Comparison of ENCODE assay signal across 10 cellular contexts in the genomic region with DNA sequence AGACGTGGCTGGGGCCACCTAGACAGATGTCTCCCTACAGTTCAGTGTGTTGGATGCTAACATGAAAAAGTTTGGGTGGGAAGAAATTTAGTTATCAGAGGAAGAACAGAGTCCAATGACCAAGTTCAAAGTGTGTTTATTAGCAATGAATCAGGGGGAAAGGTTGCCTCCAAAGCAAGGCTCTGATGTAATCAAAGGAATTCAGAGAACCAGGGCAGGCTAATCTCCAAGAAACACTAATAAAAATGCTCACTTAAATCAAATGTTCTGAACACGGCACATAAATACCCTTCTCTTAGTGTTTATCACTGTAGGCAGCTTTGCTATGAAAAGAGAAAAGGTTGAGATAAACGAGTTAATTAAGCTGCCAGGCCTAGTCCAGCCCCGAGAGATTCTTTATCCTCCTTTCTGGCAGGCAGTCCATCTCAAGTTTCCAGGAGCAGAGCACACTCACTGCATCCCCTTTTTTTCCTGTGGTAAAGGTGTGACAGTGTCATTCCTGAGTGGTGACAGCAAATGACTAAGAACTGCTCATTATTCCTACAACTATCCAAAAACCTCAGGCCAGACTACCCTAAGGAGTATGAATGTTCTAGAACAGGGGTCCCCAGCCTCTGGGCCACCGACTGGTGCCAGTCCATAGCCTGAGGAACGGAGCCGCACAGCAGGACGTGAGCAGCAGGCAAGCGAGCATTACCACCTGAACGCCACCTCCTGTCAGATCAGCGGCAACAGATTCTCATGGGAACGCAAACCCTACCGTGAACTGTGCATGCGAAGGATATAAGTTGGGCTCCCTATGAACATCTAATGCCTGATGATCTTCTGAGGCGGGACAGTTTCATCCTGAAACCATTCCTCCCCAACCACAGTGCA.
A peak's percentile ranks its signal among the peaks of the same experiment; 100 is the strongest.
DNase-seq lines count a peak whose midpoint lies in the region; ATAC-seq and TF ChIP-seq lines count a peak whose summit lies in the region.
"Had no signal": no experiment of that assay in that cellular context is flagged by ENCODE, and none has a peak within 500 bp of the region (broad histone marks: within the 10 kb centered on the region; RNA-seq: fewer than 3 reads in every experiment).

No MANE protein-coding gene starts in this region.

- no peak overlapping the region for H3K18ac ChIP-seq in mesendoderm (ENCODE audit: low read length)

- H2BK5ac ChIP-seq in mesendoderm (ENCODE audit: low read length), result no peak overlapping the region

- no peak overlapping the region for H3K4ac ChIP-seq in mesendoderm (ENCODE audit: low read depth, low read length)

- H3K56ac ChIP-seq in mesendoderm (ENCODE audit: low read length), result no peak overlapping the region

- H3K4me1 ChIP-seq in mesendoderm (ENCODE audit: control insufficient read depth, low read depth, low read length) (no peaks in the 10 kb centered on the region), tibial nerve (peaks cover 0 to 19% (median 0%) of the 10 kb centered on the region in 4 donors)
- H3K4me1 ChIP-seq: ascending aorta had no signal

- peak in 1 of 2 donors; percentile 19 for TF ChIP-seq EP300 in tibial nerve (IDR thresholded peaks at IDR 0.05)

- H3K9ac ChIP-seq in mesendoderm (ENCODE audit: low read length), result no peak overlapping the region

- ATAC-seq in GM21515 (IDR thresholded peaks at IDR 0.05; ENCODE audit: unreplicated experiment), result no peak
- ATAC-seq: T-cell had no signal

- H3K9me3 ChIP-seq in tibial nerve, result no peaks in the 10 kb centered on the region
- H3K9me3 ChIP-seq: ascending aorta had no signal

- no peak overlapping the region for H4K8ac ChIP-seq in mesendoderm (ENCODE audit: low read depth, low read length)

- H3K27me3 ChIP-seq in mesendoderm (ENCODE audit: insufficient read depth, low read length, poor library complexity) (no peaks in the 10 kb centered on the region), tibial nerve (no peaks in the 10 kb centered on the region)
- H3K27me3 ChIP-seq: ascending aorta had no signal

- H3K36me3 ChIP-seq in mesendoderm (ENCODE audit: control insufficient read depth, insufficient read depth, low read length), result no peaks in the 10 kb centered on the region
- no peaks in the 10 kb centered on the region for H3K36me3 ChIP-seq in tibial nerve
- H3K36me3 ChIP-seq: ascending aorta had no signal

- H3K4me2 ChIP-seq in mesendoderm (ENCODE audit: low read length), result no peak overlapping the region

- no peaks in the 10 kb centered on the region for H3K79me1 ChIP-seq in mesendoderm (ENCODE audit: low read length)

- H3K27ac ChIP-seq in epithelial cell of prostate, result peak overlapping the region; percentile 66
- H3K27ac ChIP-seq in mesendoderm (ENCODE audit: low read depth, low read length), result no peak overlapping the region
- peak overlapping the region in 2 of 4 donors; percentile 65 to 67 for H3K27ac ChIP-seq in tibial nerve
- H3K27ac ChIP-seq: ascending aorta had no signal

- H2AK5ac ChIP-seq in mesendoderm (ENCODE audit: low read length), result no peak overlapping the region

- no peak overlapping the region for H3K23ac ChIP-seq in mesendoderm (ENCODE audit: low read length)

- H3K79me2 ChIP-seq in mesendoderm (ENCODE audit: control insufficient read depth, insufficient read depth, low read length), result no peaks in the 10 kb centered on the region

- WGBS in mesendoderm (ENCODE audit: extremely low coverage, insufficient coverage, low lambda C conversion rate), result no CpG with 5 or more reads among the region's 15 CpGs
- WGBS in tibial nerve, 2 donors, result 77 to 78% methylated on average over 15 of the region's 15 CpGs

- H2BK15ac ChIP-seq in mesendoderm (replicated peaks; ENCODE audit: low read depth), result no peak overlapping the region

- H2BK120ac ChIP-seq in mesendoderm (ENCODE audit: low read depth, low read length), result no peak overlapping the region

- H3K4me3 ChIP-seq in AG09309 (ENCODE audit: control insufficient read depth, low read depth, low read length) (no peak overlapping the region), mesendoderm (ENCODE audit: low read length) (no peak overlapping the region), tibial nerve (no peak overlapping the region)
- H3K4me3 ChIP-seq: ascending aorta had no signal

- no peak overlapping the region for H4K5ac ChIP-seq in mesendoderm (ENCODE audit: low read length)

- TF ChIP-seq CTCF in AG09309 (IDR thresholded peaks at IDR 0.05; ENCODE audit: control insufficient read depth, insufficient read depth, low read depth, low read length, missing control alignments) (no peak), tibial nerve (IDR thresholded peaks at IDR 0.05) (no peak)

- peak; percentile 73 for DNase-seq in AG09309 (ENCODE audit: low read depth)
- DNase-seq in M059J (ENCODE audit: low read depth), result peak; percentile 90
- no peak for DNase-seq in epithelial cell of prostate (ENCODE audit: low read depth, low spot score)
- peak; percentile 74 for DNase-seq in mesendoderm
- DNase-seq in NCI-H226, result no peak
- no peak for DNase-seq in tibial nerve (ENCODE audit: low spot score in 2 of 2)
- no peak for DNase-seq in SKM-1 (lab: John Stamatoyannopoulos, UW; ENCODE audit: unreplicated experiment)
- DNase-seq: T-cell had no signal

- TF ChIP-seq POLR2A in tibial nerve (IDR thresholded peaks at IDR 0.05), result no peak

Comparison
In these comparisons a context has a peak if more than half of its experiments do, and no peak if none do; other contexts are left out.
1. DNase-seq: peak in AG09309 (single experiment), M059J (single experiment) and mesendoderm (single experiment); none in epithelial cell of prostate (single experiment), NCI-H226 (single experiment), tibial nerve (0 of 2) and SKM-1 (single experiment).